ENCODE assay signal across 1 cellular context in the genomic region with DNA sequence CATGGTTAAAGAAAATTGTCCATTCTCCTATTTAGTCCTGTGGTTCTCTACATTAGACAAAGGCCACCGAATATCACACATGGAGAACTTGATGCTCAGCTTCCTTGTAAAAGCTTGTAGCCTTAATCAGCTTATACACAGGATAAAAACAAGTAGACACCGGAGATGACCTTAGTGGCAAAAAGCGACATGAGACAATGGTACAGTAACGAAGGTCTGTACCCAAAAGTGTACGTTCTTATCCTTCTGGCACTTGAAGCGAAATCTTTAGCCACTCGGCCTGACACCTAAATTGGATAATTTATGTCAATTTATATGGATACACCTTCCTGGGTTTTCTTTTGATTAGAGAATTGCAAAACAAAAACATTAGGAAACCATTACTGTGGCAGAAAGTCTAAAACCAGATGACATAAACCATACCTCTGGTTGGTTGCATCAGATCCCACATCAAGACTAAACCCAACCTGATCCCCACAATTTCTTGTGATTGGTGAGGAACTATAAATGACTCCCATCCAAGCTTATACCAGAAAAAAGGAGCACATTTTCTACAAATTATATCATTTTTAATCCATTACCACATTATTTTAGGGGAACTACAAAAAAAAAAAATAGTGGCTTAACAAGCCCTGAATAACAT.
TF ChIP-seq lines count a peak whose summit lies in the region.

No MANE protein-coding gene starts in this region.

TF ChIP-seq in GM12878, 131 proteins besides CTCF, POLR2A, EP300 and RAD21:
- TF ChIP-seq POLR2AphosphoS5 (IDR thresholded peaks at IDR 0.05; ENCODE audit: low read length) (peak; percentile 40), MEF2A (IDR thresholded peaks at IDR 0.05; ENCODE audit: insufficient read depth, low read depth, low read length) (no peak)
- TF ChIP-seq, protein P1, sequence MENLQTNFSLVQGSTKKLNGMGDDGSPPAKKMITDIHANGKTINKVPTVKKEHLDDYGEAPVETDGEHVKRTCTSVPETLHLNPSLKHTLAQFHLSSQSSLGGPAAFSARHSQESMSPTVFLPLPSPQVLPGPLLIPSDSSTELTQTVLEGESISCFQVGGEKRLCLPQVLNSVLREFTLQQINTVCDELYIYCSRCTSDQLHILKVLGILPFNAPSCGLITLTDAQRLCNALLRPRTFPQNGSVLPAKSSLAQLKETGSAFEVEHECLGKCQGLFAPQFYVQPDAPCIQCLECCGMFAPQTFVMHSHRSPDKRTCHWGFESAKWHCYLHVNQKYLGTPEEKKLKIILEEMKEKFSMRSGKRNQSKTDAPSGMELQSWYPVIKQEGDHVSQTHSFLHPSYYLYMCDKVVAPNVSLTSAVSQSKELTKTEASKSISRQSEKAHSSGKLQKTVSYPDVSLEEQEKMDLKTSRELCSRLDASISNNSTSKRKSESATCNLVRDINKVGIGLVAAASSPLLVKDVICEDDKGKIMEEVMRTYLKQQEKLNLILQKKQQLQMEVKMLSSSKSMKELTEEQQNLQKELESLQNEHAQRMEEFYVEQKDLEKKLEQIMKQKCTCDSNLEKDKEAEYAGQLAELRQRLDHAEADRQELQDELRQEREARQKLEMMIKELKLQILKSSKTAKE (IDR thresholded peaks at IDR 0.05; ENCODE audit: low read depth, poor library complexity, severe bottlenecking), result no peak
TF ChIP-seq in GM12878: peak in this region for 1.
